15 cellular contexts compared by ENCODE assay signal in genomic region chr11:36333468-36333867, GRCh38. TPM values are rescaled to one million over a fixed set of nuclear protein-coding genes. Genes with fewer than 3 reads are reported as not detected.
DNase-seq lines count a peak whose midpoint lies in the region; TF ChIP-seq lines count a peak whose summit lies in the region.
"Had no signal": no experiment of that assay in that cellular context is flagged by ENCODE, and none has a peak within 500 bp of the region (broad histone marks: within the 10 kb centered on the region; RNA-seq: fewer than 3 reads in every experiment).

No MANE protein-coding gene starts in this region.

- no peaks in the 10 kb centered on the region for H4K20me1 ChIP-seq in OCI-LY7 (ENCODE audit: insufficient read depth, low read length)

- DNase-seq in EL, result peak; percentile 49
- no peak for DNase-seq in OCI-LY7 (ENCODE audit: low spot score)
- DNase-seq in cardiac fibroblast (ENCODE audit: low read depth in 2 of 2), result peak; percentile 21 to 85
- peak; percentile 55 for DNase-seq in iris pigment epithelial cell (ENCODE audit: low read depth)
- DNase-seq in G401 (ENCODE audit: low spot score), result no peak
- no peak for DNase-seq in NCI-H526 (lab: John Stamatoyannopoulos, UW)
- no peak for DNase-seq in A673 (ENCODE audit: low spot score)
- DNase-seq in COR-L47 (lab: John Stamatoyannopoulos, UW), result no peak
- DNase-seq: NCI-H1105; NCI-H2081 treated with DMSO at 0.1 percent for 48 hours; right cardiac atrium; stimulated activated CD4-positive, alpha-beta T cell treated with anti-CD3 and anti-CD28 coated beads, Interleukin-1b, Interleukin-23, amount 100 ng/mL, for 48 hours; substantia nigra had no signal

- H3K27ac ChIP-seq in OCI-LY7 (ENCODE audit: low read depth, low read length, poor library complexity, severe bottlenecking) (no peak overlapping the region), A673 (ENCODE audit: low read depth, low read length, poor library complexity, severe bottlenecking) (no peak overlapping the region)
- H3K27ac ChIP-seq: SJSA1 had no signal

- H3K27me3 ChIP-seq in A673 (replicated peaks; ENCODE audit: insufficient read depth, low read depth, low read length, poor library complexity), result no peaks in the 10 kb centered on the region
- H3K27me3 ChIP-seq: SJSA1 had no signal

- H3K36me3 ChIP-seq in OCI-LY7 (ENCODE audit: insufficient read depth, low read length), result no peaks in the 10 kb centered on the region
- no peaks in the 10 kb centered on the region for H3K36me3 ChIP-seq in A673 (ENCODE audit: insufficient read depth, low read length, poor library complexity, severe bottlenecking)
- H3K36me3 ChIP-seq: HAP-1, SJSA1 had no signal

- no peaks in the 10 kb centered on the region for H3K4me1 ChIP-seq in OCI-LY7 (ENCODE audit: insufficient read depth, low read length, poor library complexity, severe bottlenecking)
- no peaks in the 10 kb centered on the region for H3K4me1 ChIP-seq in A673 (ENCODE audit: insufficient read depth, low read length, poor library complexity, severe bottlenecking)

- H3K9me2 ChIP-seq in OCI-LY7 (ENCODE audit: insufficient read depth, low read length), result no peaks in the 10 kb centered on the region

- H3K4me2 ChIP-seq in OCI-LY7 (ENCODE audit: low read length), result no peak overlapping the region

- CTCF ChIA-PET in OCI-LY7 (lab: Charles Lee; ENCODE audit: unreplicated experiment) (no interaction called here), A673 (lab: Charles Lee) (no interaction called here)

- H3K9me3 ChIP-seq in OCI-LY7 (ENCODE audit: low read length), result no peaks in the 10 kb centered on the region; the same call in 1 of the 2 replicates
- H3K9me3 ChIP-seq in A673 (ENCODE audit: low read depth, low read length, poor library complexity, severe bottlenecking), result no peaks in the 10 kb centered on the region
- H3K9me3 ChIP-seq: HAP-1, SJSA1 had no signal

- H3K79me2 ChIP-seq in OCI-LY7 (ENCODE audit: insufficient read depth, low read depth, low read length), result no peaks in the 10 kb centered on the region

- in situ Hi-C loops in G401 (cut with HindIII; ENCODE audit: low sequenced_read_pairs), result no loop called here

- peak overlapping the region; percentile 38; the same call in 1 of the 2 replicates for H2AFZ ChIP-seq in OCI-LY7 (ENCODE audit: low read length)

- TF ChIP-seq CTCF in OCI-LY7 (conservative IDR thresholded peaks at IDR 0.05; ENCODE audit: low read length), result no peak
- TF ChIP-seq CTCF in cardiac fibroblast (IDR thresholded peaks at IDR 0.05; ENCODE audit: low read depth, low read length), result no peak
- no peak for TF ChIP-seq CTCF in A673 (conservative IDR thresholded peaks at IDR 0.05; ENCODE audit: low read depth, low read length)

- BruUV-seq in OCI-LY7 (replicated peaks; lab: Mats Ljungman, UMichigan), result no TSS peak
- BruUV-seq in A673 (replicated peaks; lab: Mats Ljungman, UMichigan), result no TSS peak

- POLR2A ChIA-PET in OCI-LY7 (lab: Charles Lee), result no interaction called here
- POLR2A ChIA-PET in A673 (lab: Charles Lee; ENCODE audit: low non-redundant PET), result no interaction called here

- intact Hi-C loops in OCI-LY7 (cut with micrococcal nuclease; ENCODE audit: unreplicated experiment) (no loop called here), A673 (cut with micrococcal nuclease; ENCODE audit: unreplicated experiment) (no loop called here)

- H3K4me3 ChIP-seq in OCI-LY7 (ENCODE audit: low read depth, low read length, poor library complexity, severe bottlenecking) (no peak overlapping the region), cardiac fibroblast (replicated peaks in 1 of 2; ENCODE audit: low read depth in 2 of 2, low read length in 2 of 2) (no peak overlapping the region), A673 (ENCODE audit: low read depth, low read length, poor library complexity, severe bottlenecking) (no peak overlapping the region)
- H3K4me3 ChIP-seq: HAP-1, SJSA1 had no signal

RNA-seq across cellular contexts. Expression of gene PRR5L, which starts 37.4 kb away (rescaled TPM):
- total RNA-seq in OCI-LY7 (2014; rRNA removed; shearing (Covaris generic)), result not detected in 2 replicates
- total RNA-seq in OCI-LY7 (2022) (not detected in 2 replicates), A673 (2021) (76.1 and 102 TPM in 2 replicates)
- 1.8 TPM in 1 of 2 replicates, not detected in the other for total RNA-seq in G401 (2014; rRNA removed; shearing (Covaris generic))

RNA-seq across cellular contexts. Expression of gene COMMD9, which starts 44.2 kb away (rescaled TPM):
- total RNA-seq in OCI-LY7 (2014; rRNA removed; shearing (Covaris generic)), result 26.5 and 37.6 TPM in 2 replicates
- 46.8 and 48.3 TPM in 2 replicates for total RNA-seq in OCI-LY7 (2022)
- total RNA-seq in G401 (2014; rRNA removed; shearing (Covaris generic)), result 85.4 and 112 TPM in 2 replicates
- 147 and 154 TPM in 2 replicates for total RNA-seq in A673 (2021)

Comparison
In these comparisons a context has a peak if more than half of its experiments do, and no peak if none do; other contexts are left out.
1. DNase-seq: peak in EL (single experiment), cardiac fibroblast (2 of 2) and iris pigment epithelial cell (single experiment); none in OCI-LY7 (single experiment), G401 (single experiment), NCI-H526 (0 of 2), A673 (single experiment) and COR-L47 (single experiment).
2. RNA of gene PRR5L, which starts 37.4 kb away (total RNA-seq): 76.1 to 102 TPM in A673; not detected in OCI-LY7 and 1.8 TPM in G401; every median in the first group is over 10 times any median in the second.